In genomic region chr19:48999481-49000325, GRCh38 we compare ENCODE assay signal across 9 cellular contexts. TPM values are rescaled to one million over a fixed set of nuclear protein-coding genes. Genes with fewer than 3 reads are reported as not detected.
DNase-seq lines count a peak whose midpoint lies in the region; ATAC-seq and TF ChIP-seq lines count a peak whose summit lies in the region.
"Had no signal": no experiment of that assay in that cellular context is flagged by ENCODE, and none has a peak within 500 bp of the region (broad histone marks: within the 10 kb centered on the region; RNA-seq: fewer than 3 reads in every experiment).

No MANE protein-coding gene starts in this region.

- H3K4me3 Mint-ChIP-seq in activated CD4-positive, alpha-beta T cell treated with anti-CD3 and anti-CD28 coated beads for 36 hours = no peak overlapping the region
- H3K4me3 Mint-ChIP-seq in naive B cell = peak overlapping the region in 2 of 8 donors; percentile 50 to 68

- H3K4me1 Mint-ChIP-seq in activated CD4-positive, alpha-beta T cell treated with anti-CD3 and anti-CD28 coated beads for 36 hours = peaks cover 18% of the 10 kb centered on the region
- H3K4me1 Mint-ChIP-seq in naive B cell = peaks cover 17 to 31% (median 18%) of the 10 kb centered on the region in 3 donors

- H3K9me3 Mint-ChIP-seq in activated CD4-positive, alpha-beta T cell treated with anti-CD3 and anti-CD28 coated beads for 36 hours (ENCODE audit: low read depth) = no peaks in the 10 kb centered on the region
- H3K9me3 Mint-ChIP-seq in naive B cell = no peaks in the 10 kb centered on the region

- H3K9me3 ChIP-seq in suprapubic skin = no peaks in the 10 kb centered on the region

- H3K27me3 ChIP-seq in suprapubic skin = no peaks in the 10 kb centered on the region

- H3K36me3 ChIP-seq in suprapubic skin = peaks cover 24% of the 10 kb centered on the region

- no peaks in the 10 kb centered on the region for H3K27me3 Mint-ChIP-seq in activated CD4-positive, alpha-beta T cell treated with anti-CD3 and anti-CD28 coated beads for 36 hours
- H3K27me3 Mint-ChIP-seq in naive B cell = no peaks in the 10 kb centered on the region

- no peak overlapping the region for H3K27ac ChIP-seq in suprapubic skin
- H3K27ac ChIP-seq: SK-N-MC had no signal

- POLR2A ChIA-PET in activated CD4-positive, alpha-beta T cell treated with anti-CD3 and anti-CD28 coated beads for 36 hours (lab: Charles Lee) = interaction anchor here (0.8 kb wide), 1 partner anchor 10 kb away, joined by 3 read pairs; no protein-coding TSS in a partner anchor

- TF ChIP-seq EP300 in suprapubic skin (IDR thresholded peaks at IDR 0.05) = no peak

- peak; percentile 90 for ATAC-seq in activated CD4-positive, alpha-beta T cell treated with anti-CD3 and anti-CD28 coated beads for 36 hours
- ATAC-seq in naive B cell (ENCODE audit: low read depth in 2 of 2) = peak; percentile 78 to 79
- ATAC-seq in GM18870 (IDR thresholded peaks at IDR 0.05; ENCODE audit: unreplicated experiment) = no peak

- CTCF ChIA-PET in activated CD4-positive, alpha-beta T cell treated with anti-CD3 and anti-CD28 coated beads for 36 hours (lab: Charles Lee) = interaction anchor here (0.6 to 2.7 kb wide), 19 partner anchors 10 to 204 kb away, joined by 3 to 13 read pairs (median 4); partner anchors contain the start of genes CGB2 and NUCB1

- TF ChIP-seq CTCF in suprapubic skin (IDR thresholded peaks at IDR 0.05) = peak; percentile 17 to 66

- peaks cover 39% of the 10 kb centered on the region for H3K36me3 Mint-ChIP-seq in activated CD4-positive, alpha-beta T cell treated with anti-CD3 and anti-CD28 coated beads for 36 hours (ENCODE audit: low read depth)
- peaks cover 0 to 6% of the 10 kb centered on the region in 2 donors for H3K36me3 Mint-ChIP-seq in naive B cell

- H3K27ac Mint-ChIP-seq in activated CD4-positive, alpha-beta T cell treated with anti-CD3 and anti-CD28 coated beads for 36 hours = no peak overlapping the region
- peak overlapping the region in 1 of 6 donors; percentile 41 for H3K27ac Mint-ChIP-seq in naive B cell

- TF ChIP-seq POLR2A in suprapubic skin (IDR thresholded peaks at IDR 0.05) = no peak

- intact Hi-C loops in activated CD4-positive, alpha-beta T cell treated with anti-CD3 and anti-CD28 coated beads for 36 hours (cut with DNase I, micrococcal nuclease) = loop anchor here (5.0 to 10.0 kb wide), 3 partner anchors 145 to 675 kb away; partner anchors contain the start of gene EMP3 (in 1 of the 2)

- H3K4me1 ChIP-seq in suprapubic skin = peaks cover 7% of the 10 kb centered on the region

- WGBS in suprapubic skin = 87% methylated on average over 6 of the region's 16 CpGs

- no peak overlapping the region for H3K4me3 ChIP-seq in suprapubic skin
- H3K4me3 ChIP-seq: SK-N-MC had no signal

- DNase-seq in DMS114 treated with DMSO at 0.1 percent for 48 hours (lab: John Stamatoyannopoulos, UW; ENCODE audit: unreplicated experiment) (peak; percentile 30), Kasumi-1 (lab: John Stamatoyannopoulos, UW) (peak; percentile 59 to 61), dermis microvascular lymphatic vessel endothelial cell (ENCODE audit: low read depth in 2 of 2) (peak; percentile 53 to 76), naive B cell (peak; percentile 36), suprapubic skin (ENCODE audit: low spot score in 2 of 2) (no peak), NCI-H128 (lab: John Stamatoyannopoulos, UW; ENCODE audit: unreplicated experiment) (no peak)
- DNase-seq in activated CD4-positive, alpha-beta T cell treated with anti-CD3 and anti-CD28 coated beads for 36 hours = peak; percentile 86

RNA-seq across cellular contexts. Expression of gene RUVBL2, which starts 6.0 kb away (rescaled TPM):
- 100 to 1,000 TPM; 155 to 178 TPM for total RNA-seq in activated CD4-positive, alpha-beta T cell treated with anti-CD3 and anti-CD28 coated beads for 36 hours
- 139 and 197 TPM in 2 replicates for total RNA-seq in dermis microvascular lymphatic vessel endothelial cell
- 10 to 100 TPM; 39.7 to 63.2 (median 50.0) TPM for polyA plus RNA-seq in naive B cell (ENCODE audit: low read depth in 6 of 6)
- total RNA-seq in suprapubic skin = 10 to 100 TPM; 37.3 to 70.3 (median 68.8) TPM

RNA-seq across cellular contexts. Expression of gene GYS1, which starts 6.6 kb away (rescaled TPM):
- 100 to 1,000 TPM in 1 of 2 experiments, 10 to 100 TPM in 1; 80.2 to 102 TPM for total RNA-seq in activated CD4-positive, alpha-beta T cell treated with anti-CD3 and anti-CD28 coated beads for 36 hours
- 14.8 and 16.0 TPM in 2 replicates for total RNA-seq in dermis microvascular lymphatic vessel endothelial cell
- 10 to 100 TPM; 16.0 to 24.1 (median 20.5) TPM for polyA plus RNA-seq in naive B cell (ENCODE audit: low read depth in 6 of 6)
- total RNA-seq in suprapubic skin = 10 to 100 TPM; 26.4 to 42.0 (median 31.6) TPM

RNA-seq across cellular contexts. Expression of gene LHB, which starts 17.2 kb away (rescaled TPM):
- total RNA-seq in activated CD4-positive, alpha-beta T cell treated with anti-CD3 and anti-CD28 coated beads for 36 hours = under 1 TPM; 0.39 to 0.51 TPM
- total RNA-seq in dermis microvascular lymphatic vessel endothelial cell (0.89 TPM in 1 of 2 replicates, not detected in the other), suprapubic skin (not detected)
- not detected for polyA plus RNA-seq in naive B cell (ENCODE audit: low read depth in 6 of 6)

RNA-seq across cellular contexts. Expression of gene CGB3, which starts 24.4 kb away (rescaled TPM):
- total RNA-seq in activated CD4-positive, alpha-beta T cell treated with anti-CD3 and anti-CD28 coated beads for 36 hours = not detected
- total RNA-seq in dermis microvascular lymphatic vessel endothelial cell (not detected in 2 replicates), suprapubic skin (not detected)
- polyA plus RNA-seq in naive B cell (ENCODE audit: low read depth in 6 of 6) = not detected

RNA-seq across cellular contexts. Expression of gene CGB2, which starts 32.0 kb away (rescaled TPM):
- total RNA-seq in activated CD4-positive, alpha-beta T cell treated with anti-CD3 and anti-CD28 coated beads for 36 hours = under 1 TPM in 1 of 2 experiments, not detected in 1; 0.43 TPM
- total RNA-seq in dermis microvascular lymphatic vessel endothelial cell = not detected in 2 replicates
- polyA plus RNA-seq in naive B cell (ENCODE audit: low read depth in 6 of 6) = not detected
- total RNA-seq in suprapubic skin = not detected

Comparison
In these comparisons a context has a peak if more than half of its experiments do, and no peak if none do; other contexts are left out.
1. DNase-seq: peak in DMS114 treated with DMSO at 0.1 percent for 48 hours (single experiment), Kasumi-1 (2 of 2), activated CD4-positive, alpha-beta T cell treated with anti-CD3 and anti-CD28 coated beads for 36 hours (single experiment), dermis microvascular lymphatic vessel endothelial cell (2 of 2) and naive B cell (single experiment); none in suprapubic skin (0 of 2) and NCI-H128 (single experiment).